ENCODE assay signal across 27 cellular contexts in the genomic region with DNA sequence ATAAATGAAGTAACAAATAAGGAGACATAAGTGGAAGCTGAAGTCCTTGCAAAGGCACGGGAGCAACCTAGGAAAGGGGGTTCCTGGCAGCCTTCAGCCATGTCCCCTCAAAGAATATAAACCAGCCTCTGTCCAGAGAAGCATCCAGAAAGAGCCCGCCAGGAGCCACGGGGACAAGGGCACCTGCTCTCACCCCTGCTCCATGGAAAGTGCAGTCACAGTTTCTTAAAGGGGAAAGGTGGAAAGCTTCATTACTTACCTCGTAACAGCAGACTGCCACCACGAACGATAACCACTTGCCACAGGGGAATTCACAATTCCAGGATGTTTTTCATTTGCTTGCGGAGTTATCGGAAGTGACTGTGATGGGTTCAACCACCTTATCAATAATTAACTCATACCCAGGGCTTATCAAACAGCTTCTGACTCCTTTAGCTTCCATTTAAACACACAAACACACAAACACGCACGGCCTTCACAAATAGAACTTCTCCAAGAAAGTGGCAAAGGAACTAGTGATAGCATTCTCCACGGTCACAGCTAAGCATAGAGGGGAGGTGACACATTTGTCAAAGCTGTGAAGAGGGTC.
"Had no signal": no experiment of that assay in that cellular context is flagged by ENCODE, and none has a peak within 500 bp of the region (broad histone marks: within the 10 kb centered on the region; RNA-seq: fewer than 3 reads in every experiment).

No MANE protein-coding gene starts in this region.

- H3K9ac ChIP-seq: parathyroid adenoma had no signal

- H3K4me1 Mint-ChIP-seq: activated CD4-positive, alpha-beta T cell treated with anti-CD3 and anti-CD28 coated beads for 36 hours had no signal

- H3K4me3 ChIP-seq: adrenal gland, esophagus squamous epithelium, heart right ventricle, left ventricle myocardium inferior, psoas muscle, thoracic aorta had no signal

- H3K27ac ChIP-seq: adrenal gland, esophagus squamous epithelium, heart right ventricle, left ventricle myocardium inferior, parathyroid adenoma, psoas muscle, thoracic aorta had no signal

- H3K36me3 Mint-ChIP-seq: activated naive CD8-positive, alpha-beta T cell treated with anti-CD3 and anti-CD28 coated beads for 36 hours; brain; naive thymus-derived CD8-positive, alpha-beta T cell had no signal

- H3K9me3 ChIP-seq: adrenal gland, esophagus squamous epithelium, heart right ventricle, left ventricle myocardium inferior, psoas muscle, thoracic aorta had no signal

- H3K4me1 ChIP-seq: left ventricle myocardium inferior, parathyroid adenoma had no signal

- H3K36me3 ChIP-seq: adrenal gland, esophagus squamous epithelium, heart right ventricle, left ventricle myocardium inferior, thoracic aorta had no signal

- H3K4me3 Mint-ChIP-seq: activated CD4-positive, alpha-beta T cell treated with anti-CD3 and anti-CD28 coated beads for 36 hours; activated naive CD4-positive, alpha-beta T cell treated with anti-CD3 and anti-CD28 coated beads for 36 hours; activated naive CD8-positive, alpha-beta T cell treated with anti-CD3 and anti-CD28 coated beads for 36 hours; brain; endodermal cell; naive thymus-derived CD8-positive, alpha-beta T cell; neural crest cell had no signal

- H3K27ac Mint-ChIP-seq: activated CD4-positive, alpha-beta T cell treated with anti-CD3 and anti-CD28 coated beads for 36 hours; activated naive CD4-positive, alpha-beta T cell treated with anti-CD3 and anti-CD28 coated beads for 36 hours; activated naive CD8-positive, alpha-beta T cell treated with anti-CD3 and anti-CD28 coated beads for 36 hours; brain; endodermal cell; naive thymus-derived CD8-positive, alpha-beta T cell had no signal

- DNase-seq: activated CD4-positive, alpha-beta T cell treated with anti-CD3 and anti-CD28 coated beads for 36 hours; activated CD4-positive, CD25-positive, alpha-beta regulatory T cell; activated CD8-positive, alpha-beta memory T cell treated with anti-CD3 and anti-CD28 coated beads for 24 hours; activated effector memory CD4-positive, alpha-beta T cell treated with anti-CD3 and anti-CD28 coated beads, Interleukin-2, amount 50 U/mL, for 16 hours; activated naive CD4-positive, alpha-beta T cell treated with anti-CD3 and anti-CD28 coated beads for 36 hours; activated naive CD8-positive, alpha-beta T cell treated with anti-CD3 and anti-CD28 coated beads for 36 hours; adrenal gland; aorta; caudate nucleus; cortex of kidney; endodermal cell; esophagus squamous epithelium; foreskin melanocyte; heart right ventricle; left ventricle myocardium inferior; midbrain; naive thymus-derived CD8-positive, alpha-beta T cell; nucleus accumbens; psoas muscle; right cardiac atrium; stimulated activated CD4-positive, alpha-beta T cell treated with anti-CD3 and anti-CD28 coated beads, Interleukin-2, amount 100 ng/mL, for 48 hours; stimulated activated naive CD4-positive, alpha-beta T cell treated with Interleukin-2 at 50 U/mL for 16 hours; trophoblast cell had no signal

- H3K9me3 Mint-ChIP-seq: activated naive CD4-positive, alpha-beta T cell treated with anti-CD3 and anti-CD28 coated beads for 36 hours; activated naive CD8-positive, alpha-beta T cell treated with anti-CD3 and anti-CD28 coated beads for 36 hours; naive thymus-derived CD8-positive, alpha-beta T cell had no signal

- H3K27me3 ChIP-seq: adrenal gland, esophagus squamous epithelium had no signal

- ATAC-seq: activated CD4-positive, alpha-beta T cell treated with anti-CD3 and anti-CD28 coated beads for 36 hours; heart right ventricle; naive thymus-derived CD8-positive, alpha-beta T cell; psoas muscle; right cardiac atrium had no signal
